18 cellular contexts compared by ENCODE assay signal in genomic region chr2:49288113-49288710, GRCh38.
DNase-seq lines count a peak whose midpoint lies in the region; TF ChIP-seq lines count a peak whose summit lies in the region.
"Had no signal": no experiment of that assay in that cellular context is flagged by ENCODE, and none has a peak within 500 bp of the region (broad histone marks: within the 10 kb centered on the region; RNA-seq: fewer than 3 reads in every experiment).

No MANE protein-coding gene starts in this region.

- no peaks in the 10 kb centered on the region for H3K27me3 ChIP-seq in dorsolateral prefrontal cortex
- no peaks in the 10 kb centered on the region for H3K27me3 ChIP-seq in layer of hippocampus (ENCODE audit: control insufficient read depth, insufficient read depth, low read length)
- H3K27me3 ChIP-seq in smooth muscle cell (ENCODE audit: low read depth): no peaks in the 10 kb centered on the region
- H3K27me3 ChIP-seq: brain microvascular endothelial cell, hepatocyte had no signal

- H3K9me3 ChIP-seq in smooth muscle cell (replicated peaks; ENCODE audit: low read depth): no peaks in the 10 kb centered on the region
- H3K9me3 ChIP-seq: lower lobe of right lung had no signal

- no peaks in the 10 kb centered on the region for H3K36me3 ChIP-seq in smooth muscle cell (ENCODE audit: low read depth)
- H3K36me3 ChIP-seq: brain microvascular endothelial cell, lower lobe of right lung had no signal

- H3K27ac ChIP-seq in dorsolateral prefrontal cortex (peak overlapping the region in 58 of 59 donors; percentile 58 to 95 (median 86)), layer of hippocampus (ENCODE audit: low read depth, low read length) (peak overlapping the region; percentile 76), smooth muscle cell (ENCODE audit: low read depth) (no peak overlapping the region)
- H3K27ac ChIP-seq: brain microvascular endothelial cell, hepatocyte, lower lobe of right lung, SK-N-MC had no signal

- no peak overlapping the region for H2AFZ ChIP-seq in smooth muscle cell (ENCODE audit: low read depth)
- H2AFZ ChIP-seq: hepatocyte had no signal

- H3F3A ChIP-seq in smooth muscle cell (ENCODE audit: low read depth): no peaks in the 10 kb centered on the region

- H3K4me1 ChIP-seq in smooth muscle cell (ENCODE audit: low read depth): peaks cover 17% of the 10 kb centered on the region
- H3K4me1 ChIP-seq: lower lobe of right lung had no signal

- H3K9ac ChIP-seq in smooth muscle cell (ENCODE audit: low read depth): no peak overlapping the region

- H4K20me1 ChIP-seq in smooth muscle cell (ENCODE audit: low read depth): no peaks in the 10 kb centered on the region

- no peak for TF ChIP-seq CTCF in dorsolateral prefrontal cortex (IDR thresholded peaks at IDR 0.05 in 54 of 56, conservative IDR thresholded peaks at IDR 0.05 in 2 of 56; ENCODE audit: low read depth in 1 of 56, partially characterized antibody in 56 of 56)
- no peak for TF ChIP-seq CTCF in smooth muscle cell (IDR thresholded peaks at IDR 0.05; ENCODE audit: borderline replicate concordance, insufficient read depth, poor library complexity, severe bottlenecking)

- DNase-seq in NCI-H446 (lab: John Stamatoyannopoulos, UW) (peak; percentile 1 to 33), dorsolateral prefrontal cortex (peak in 1 of 10 donors; percentile 52), smooth muscle cell (lab: John Stamatoyannopoulos, UW; ENCODE audit: unreplicated experiment) (no peak), NCI-H510A treated with DMSO at 0.1 percent for 48 hours (lab: John Stamatoyannopoulos, UW) (no peak), A172 (ENCODE audit: low spot score) (no peak)
- DNase-seq in stimulated activated CD4-positive, alpha-beta T cell treated with anti-CD3 and anti-CD28 coated beads, Interleukin-4, amount 100 ng/mL, for 24 hours: no peak
- DNase-seq: activated CD4-positive, alpha-beta T cell treated with anti-CD3 and anti-CD28 coated beads, Interleukin-2, amount 50 U/mL, for 4 hours; activated CD8-positive, alpha-beta memory T cell treated with anti-CD3 and anti-CD28 coated beads, Interleukin-2, amount 50 U/mL, for 4 hours; activated naive CD8-positive, alpha-beta T cell treated with anti-CD3 and anti-CD28 coated beads, Interleukin-2, amount 50 U/mL, for 24 hours; brain microvascular endothelial cell; immature natural killer cell; lower lobe of right lung; NCI-H1436 treated with DMSO at 0.1 percent for 48 hours; NCI-H524 treated with DMSO at 0.1 percent for 48 hours; stimulated activated CD4-positive, alpha-beta T cell treated with anti-CD3 and anti-CD28 coated beads, Interleukin-12 subunit alpha, Interleukin-12 subunit beta, amount 100 ng/mL, for 4 hours had no signal

- intact Hi-C loops in dorsolateral prefrontal cortex (cut with DNase I): no loop called here

- H3K4me2 ChIP-seq in smooth muscle cell: peak overlapping the region; percentile 37
- H3K4me2 ChIP-seq: hepatocyte had no signal

- 93% methylated on average over 3 of the region's 3 CpGs for WGBS in smooth muscle cell (ENCODE audit: low lambda C conversion rate)

- H3K4me3 ChIP-seq in dorsolateral prefrontal cortex: peak overlapping the region in 1 of 59 donors; percentile 12
- no peak overlapping the region for H3K4me3 ChIP-seq in smooth muscle cell
- H3K4me3 ChIP-seq: hepatocyte, lower lobe of right lung, SK-N-MC had no signal

- H3K79me2 ChIP-seq in smooth muscle cell (ENCODE audit: low read depth): no peaks in the 10 kb centered on the region
- H3K79me2 ChIP-seq: hepatocyte had no signal

Comparison
In these comparisons a context has a peak if more than half of its experiments do, and no peak if none do; other contexts are left out.
1. DNase-seq: peak in NCI-H446 (2 of 2); none in smooth muscle cell (single experiment), stimulated activated CD4-positive, alpha-beta T cell treated with anti-CD3 and anti-CD28 coated beads, Interleukin-4, amount 100 ng/mL, for 24 hours (single experiment), NCI-H510A treated with DMSO at 0.1 percent for 48 hours (single experiment) and A172 (single experiment).